In the genomic region with DNA sequence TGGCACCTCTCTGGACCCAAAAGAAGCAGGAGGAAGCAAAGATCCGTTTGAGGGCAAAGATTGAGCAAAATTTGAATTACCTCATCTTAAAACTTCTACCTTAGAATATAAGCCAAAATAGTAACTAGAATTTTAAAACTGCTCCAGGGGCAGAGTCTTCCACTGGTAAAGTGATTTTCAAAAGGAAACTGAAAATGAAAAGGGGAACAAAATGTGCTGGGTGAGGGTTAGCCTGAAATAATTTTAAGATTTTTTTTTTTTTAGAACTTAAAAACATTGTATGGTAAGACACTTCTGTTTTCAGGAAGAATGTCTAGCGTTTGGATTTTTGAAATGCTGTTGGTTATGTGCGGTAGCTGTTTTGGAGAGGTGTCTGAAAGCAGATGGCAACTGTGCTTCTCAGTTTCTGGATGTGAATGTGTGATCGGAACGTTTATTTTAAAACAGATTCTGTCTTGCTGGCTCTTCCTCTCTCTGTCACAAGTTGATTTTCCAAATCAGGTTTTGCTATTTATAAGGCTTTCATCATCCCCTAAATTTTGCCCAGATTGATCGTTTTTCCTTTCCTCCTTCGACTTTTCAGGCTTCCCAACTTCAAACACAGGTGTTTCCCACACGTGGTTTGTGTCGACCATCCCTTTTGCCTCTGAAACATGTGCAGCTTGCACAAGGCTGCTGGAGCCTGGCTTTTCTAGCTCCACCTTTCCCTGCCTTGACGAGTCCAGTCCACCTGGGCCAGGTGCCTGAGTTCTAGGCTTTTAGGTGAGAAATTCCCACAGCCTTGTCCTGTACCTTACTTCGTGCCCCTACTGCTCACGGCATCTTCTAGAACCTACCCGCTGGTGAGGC, we compare ENCODE assay signal across 15 cellular contexts. TPM values are rescaled to one million over a fixed set of nuclear protein-coding genes. Genes with fewer than 3 reads are reported as not detected.
DNase-seq lines count a peak whose midpoint lies in the region; ATAC-seq and TF ChIP-seq lines count a peak whose summit lies in the region.
"Had no signal": no experiment of that assay in that cellular context is flagged by ENCODE, and none has a peak within 500 bp of the region (broad histone marks: within the 10 kb centered on the region; RNA-seq: fewer than 3 reads in every experiment).

No MANE protein-coding gene starts in this region.

- no peak overlapping the region for H3K4me3 ChIP-seq in upper lobe of right lung
- H3K4me3 ChIP-seq: ascending aorta, skin epidermis had no signal

- no peaks in the 10 kb centered on the region for H3K27me3 ChIP-seq in upper lobe of right lung
- H3K27me3 ChIP-seq: ascending aorta had no signal

- H3K27ac ChIP-seq in upper lobe of right lung = no peak overlapping the region
- H3K27ac ChIP-seq: ascending aorta had no signal

- in situ Hi-C loops in GM13976 (cut with MboI; ENCODE audit: low sequenced_read_pairs, unreplicated experiment) = loop anchor here (5.0 kb wide), 1 partner anchor 85 kb away; no protein-coding TSS in a partner anchor

- intact Hi-C loops in upper lobe of right lung (cut with DNase I) = loop anchor here (5.0 kb wide), 1 partner anchor 80 kb away; no protein-coding TSS in a partner anchor

- H3K4me3 Mint-ChIP-seq in T-helper 17 cell = peak overlapping the region; percentile 3
- H3K4me3 Mint-ChIP-seq in neural crest cell = peak overlapping the region; percentile 20
- no peak overlapping the region for H3K4me3 Mint-ChIP-seq in glutamatergic neuron (ENCODE audit: unreplicated experiment)
- H3K4me3 Mint-ChIP-seq: activated CD4-positive, alpha-beta memory T cell treated with anti-CD3 and anti-CD28 coated beads, Interleukin-2, amount 10 ng/mL, durations not matched to agents 7 days and 5 days had no signal

- peaks cover 54% of the 10 kb centered on the region for H3K27me3 Mint-ChIP-seq in T-helper 17 cell
- peaks cover 72% of the 10 kb centered on the region for H3K27me3 Mint-ChIP-seq in neural crest cell (ENCODE audit: low read depth)
- H3K27me3 Mint-ChIP-seq in glutamatergic neuron (ENCODE audit: unreplicated experiment) = peaks cover 16% of the 10 kb centered on the region

- peak; percentile 17 for ATAC-seq in HG02798 (IDR thresholded peaks at IDR 0.05; ENCODE audit: poor library complexity, unreplicated experiment)
- no peak for ATAC-seq in T-helper 17 cell
- ATAC-seq in upper lobe of right lung = no peak

- H3K4me1 Mint-ChIP-seq in T-helper 17 cell = peaks cover 21% of the 10 kb centered on the region
- peaks cover 6% of the 10 kb centered on the region for H3K4me1 Mint-ChIP-seq in neural crest cell
- H3K4me1 Mint-ChIP-seq in glutamatergic neuron (ENCODE audit: low read depth, unreplicated experiment) = no peaks in the 10 kb centered on the region

- H3K9me3 Mint-ChIP-seq in neural crest cell (no peaks in the 10 kb centered on the region), glutamatergic neuron (ENCODE audit: unreplicated experiment) (no peaks in the 10 kb centered on the region)
- H3K9me3 Mint-ChIP-seq: activated CD4-positive, alpha-beta memory T cell treated with anti-CD3 and anti-CD28 coated beads, Interleukin-2, amount 10 ng/mL, durations not matched to agents 7 days and 5 days had no signal

- no peak for TF ChIP-seq CTCF in GM13976 (IDR thresholded peaks at IDR 0.05; ENCODE audit: borderline replicate concordance, control extremely low read depth, extremely low read depth, insufficient read depth, missing control alignments)
- TF ChIP-seq CTCF in neural crest cell (conservative IDR thresholded peaks at IDR 0.05) = no peak
- no peak for TF ChIP-seq CTCF in upper lobe of right lung (IDR thresholded peaks at IDR 0.05)
- no peak for TF ChIP-seq CTCF in glutamatergic neuron (IDR thresholded peaks at IDR 0.05; ENCODE audit: partially characterized antibody, unreplicated experiment)

- peaks cover 19% of the 10 kb centered on the region for H3K4me1 ChIP-seq in upper lobe of right lung

- H3K9me3 ChIP-seq in T-helper 17 cell (ENCODE audit: control insufficient read depth, low read length, poor library complexity, severe bottlenecking) (no peaks in the 10 kb centered on the region), upper lobe of right lung (no peaks in the 10 kb centered on the region)
- H3K9me3 ChIP-seq: ascending aorta had no signal

- peaks cover 5% of the 10 kb centered on the region for H3K36me3 Mint-ChIP-seq in T-helper 17 cell (ENCODE audit: low read depth)
- H3K36me3 Mint-ChIP-seq in neural crest cell (ENCODE audit: low read depth) = no peaks in the 10 kb centered on the region
- H3K36me3 Mint-ChIP-seq in glutamatergic neuron (ENCODE audit: unreplicated experiment) = peaks cover 6% of the 10 kb centered on the region

- peak overlapping the region; percentile 80 for H3K27ac Mint-ChIP-seq in T-helper 17 cell
- no peak overlapping the region for H3K27ac Mint-ChIP-seq in neural crest cell (ENCODE audit: unreplicated experiment)
- no peak overlapping the region for H3K27ac Mint-ChIP-seq in glutamatergic neuron (ENCODE audit: unreplicated experiment)
- H3K27ac Mint-ChIP-seq: activated CD4-positive, alpha-beta memory T cell treated with anti-CD3 and anti-CD28 coated beads, Interleukin-2, amount 10 ng/mL, durations not matched to agents 7 days and 5 days had no signal

- peak; percentile 61 for DNase-seq in GM13976 (ENCODE audit: low spot score)
- no peak for DNase-seq in T-helper 17 cell
- DNase-seq in neural crest cell (ENCODE audit: low read depth, low spot score) = no peak
- no peak for DNase-seq in upper lobe of right lung
- DNase-seq in HPDE6-E6E7 (ENCODE audit: extremely low spot score) = no peak
- no peak for DNase-seq in NCI-H2107 (lab: John Stamatoyannopoulos, UW)
- no peak for DNase-seq in glutamatergic neuron
- DNase-seq: activated CD4-positive, alpha-beta memory T cell treated with anti-CD3 and anti-CD28 coated beads, Interleukin-2, amount 10 ng/mL, durations not matched to agents 7 days and 5 days; DMS153; NCI-H187; stimulated activated CD8-positive, alpha-beta memory T cell treated with anti-CD3 and anti-CD28 coated beads, Interleukin-4, amount 100 ng/mL, for 48 hours had no signal

- H3K36me3 ChIP-seq in upper lobe of right lung = peaks cover 18% of the 10 kb centered on the region

RNA-seq across cellular contexts. Expression of a gene that starts 3.3 kb away (rescaled TPM):
- total RNA-seq in T-helper 17 cell (1 to 10 TPM; 1.5 to 2.1 TPM), neural crest cell (1.7 and 2.5 TPM in 2 replicates), upper lobe of right lung (22.6 TPM), glutamatergic neuron (ENCODE audit: unreplicated experiment) (1.5 TPM)

RNA-seq across cellular contexts. Expression of a gene that starts 42.8 kb away (rescaled TPM):
- not detected for total RNA-seq in T-helper 17 cell
- 8.0 and 9.2 TPM in 2 replicates for total RNA-seq in neural crest cell
- total RNA-seq in upper lobe of right lung = 9.9 TPM
- total RNA-seq in glutamatergic neuron (ENCODE audit: unreplicated experiment) = 2.8 TPM
- total RNA-seq: activated CD4-positive, alpha-beta memory T cell treated with anti-CD3 and anti-CD28 coated beads, Interleukin-2, amount 10 ng/mL, durations not matched to agents 7 days and 5 days; myocyte had no signal
